In genomic region chr6:128070406-128070805, GRCh38 we compare ENCODE assay signal across 17 cellular contexts.
DNase-seq lines count a peak whose midpoint lies in the region; ATAC-seq, FAIRE-seq and TF ChIP-seq lines count a peak whose summit lies in the region.
"Had no signal": no experiment of that assay in that cellular context is flagged by ENCODE, and none has a peak within 500 bp of the region (broad histone marks: within the 10 kb centered on the region; RNA-seq: fewer than 3 reads in every experiment).

No MANE protein-coding gene starts in this region.

- H3K36me3 ChIP-seq in osteoblast (ENCODE audit: insufficient read depth, low read length), result peaks cover 18% of the 10 kb centered on the region

- H2AFZ ChIP-seq in osteoblast (ENCODE audit: low read length), result no peak overlapping the region

- no peaks in the 10 kb centered on the region for H4K20me1 ChIP-seq in osteoblast (ENCODE audit: insufficient read depth, low read length)
- H4K20me1 ChIP-seq: BLaER1 had no signal

- H3K9me3 ChIP-seq in osteoblast (ENCODE audit: low read depth, low read length), result no peaks in the 10 kb centered on the region
- H3K9me3 ChIP-seq: BLaER1 had no signal

- ATAC-seq in left lobe of liver (no peak), HG03175 (IDR thresholded peaks at IDR 0.05; ENCODE audit: unreplicated experiment) (no peak)
- ATAC-seq: HCT116 had no signal

- peaks cover 25% of the 10 kb centered on the region for H3K4me1 ChIP-seq in osteoblast (ENCODE audit: insufficient read depth, low read length)
- H3K4me1 ChIP-seq: BLaER1 had no signal

- no peaks in the 10 kb centered on the region for H3K27me3 ChIP-seq in osteoblast (ENCODE audit: insufficient read depth, low read length)
- H3K27me3 ChIP-seq: BLaER1 had no signal

- in situ Hi-C loops in astrocyte of the spinal cord (cut with HindIII; ENCODE audit: low sequenced_read_pairs), result no loop called here

- no peak overlapping the region for H3K4me2 ChIP-seq in osteoblast (ENCODE audit: insufficient read depth, low read length)
- H3K4me2 ChIP-seq: BLaER1 had no signal

- no peak for TF ChIP-seq CTCF in astrocyte of the spinal cord (IDR thresholded peaks at IDR 0.05; ENCODE audit: low read depth, low read length)
- no peak for TF ChIP-seq CTCF in osteoblast (IDR thresholded peaks at IDR 0.05; ENCODE audit: extremely low read depth, low read depth, low read length)

- H3K4me3 ChIP-seq in astrocyte of the spinal cord (ENCODE audit: low read depth, low read length) (no peak overlapping the region), osteoblast (ENCODE audit: insufficient read depth, low read length) (no peak overlapping the region)
- H3K4me3 ChIP-seq: BLaER1 had no signal

- peak overlapping the region; percentile 77 for H3K27ac ChIP-seq in osteoblast (ENCODE audit: low read depth, low read length)
- H3K27ac ChIP-seq: BLaER1 had no signal

- no peak for FAIRE-seq in HTR-8/SVneo (lab: Jason Lieb, UNC)

- DNase-seq in EH (ENCODE audit: low read depth), result peak; percentile 41
- peak; percentile 1 for DNase-seq in HTR-8/SVneo (ENCODE audit: insufficient read length, low spot score)
- peak; percentile 57 for DNase-seq in astrocyte of the spinal cord (ENCODE audit: low read depth, low spot score)
- DNase-seq in osteoblast (ENCODE audit: insufficient read length, low spot score, missing footprints), result no peak
- DNase-seq in mesenteric fat pad (ENCODE audit: low spot score), result no peak
- DNase-seq in NCI-H1436 treated with DMSO at 0.1 percent for 48 hours (lab: John Stamatoyannopoulos, UW), result no peak
- DNase-seq in left lobe of liver (ENCODE audit: low spot score), result no peak
- DNase-seq: ACHN; CD8-positive, alpha-beta memory T cell; KBM-7; NCI-H1092; NCI-H187; NCI-H2171; SIG-M5 had no signal

- H3K79me2 ChIP-seq in osteoblast (ENCODE audit: insufficient read depth, low read length), result no peaks in the 10 kb centered on the region

Comparison
In these comparisons a context has a peak if more than half of its experiments do, and no peak if none do; other contexts are left out.
1. DNase-seq: peak in EH (single experiment), HTR-8/SVneo (single experiment) and astrocyte of the spinal cord (single experiment); none in osteoblast (single experiment), mesenteric fat pad (single experiment), NCI-H1436 treated with DMSO at 0.1 percent for 48 hours (single experiment) and left lobe of liver (single experiment).